ENCODE assay signal across 1 cellular context in the genomic region with DNA sequence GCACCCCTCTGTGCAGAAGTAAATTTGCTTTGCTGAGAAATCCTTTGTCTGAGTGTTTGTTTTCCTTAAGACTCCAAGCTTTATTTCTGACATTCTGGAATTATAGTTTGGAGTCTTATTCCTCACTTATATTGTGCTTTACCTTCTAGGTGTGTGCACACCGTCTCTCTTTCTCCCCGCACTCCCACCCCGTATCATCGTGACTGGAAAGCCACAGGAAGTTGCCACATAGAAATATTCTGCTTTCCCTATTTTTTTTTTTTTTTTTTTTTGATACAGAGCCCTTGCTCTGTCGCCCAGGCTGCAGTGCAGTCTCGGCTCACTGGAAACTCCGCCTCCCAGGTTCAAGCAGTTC.
TF ChIP-seq lines count a peak whose summit lies in the region.

No MANE protein-coding gene starts in this region.

TF ChIP-seq in H1, 55 proteins besides CTCF, POLR2A, EP300 and RAD21:
- TF ChIP-seq ASH2L (IDR thresholded peaks at IDR 0.05; ENCODE audit: low read length) (peak; percentile 46), BCL11A (IDR thresholded peaks at IDR 0.05; ENCODE audit: low read depth in 2 of 2, low read length in 2 of 2) (no peak), SIX5 (IDR thresholded peaks at IDR 0.05; ENCODE audit: low read depth, low read length) (no peak), BRCA1 (IDR thresholded peaks at IDR 0.05; ENCODE audit: low read depth, low read length) (no peak)
TF ChIP-seq in H1: peak in this region for 1.
